1 cellular context compared by ENCODE assay signal in the genomic region with DNA sequence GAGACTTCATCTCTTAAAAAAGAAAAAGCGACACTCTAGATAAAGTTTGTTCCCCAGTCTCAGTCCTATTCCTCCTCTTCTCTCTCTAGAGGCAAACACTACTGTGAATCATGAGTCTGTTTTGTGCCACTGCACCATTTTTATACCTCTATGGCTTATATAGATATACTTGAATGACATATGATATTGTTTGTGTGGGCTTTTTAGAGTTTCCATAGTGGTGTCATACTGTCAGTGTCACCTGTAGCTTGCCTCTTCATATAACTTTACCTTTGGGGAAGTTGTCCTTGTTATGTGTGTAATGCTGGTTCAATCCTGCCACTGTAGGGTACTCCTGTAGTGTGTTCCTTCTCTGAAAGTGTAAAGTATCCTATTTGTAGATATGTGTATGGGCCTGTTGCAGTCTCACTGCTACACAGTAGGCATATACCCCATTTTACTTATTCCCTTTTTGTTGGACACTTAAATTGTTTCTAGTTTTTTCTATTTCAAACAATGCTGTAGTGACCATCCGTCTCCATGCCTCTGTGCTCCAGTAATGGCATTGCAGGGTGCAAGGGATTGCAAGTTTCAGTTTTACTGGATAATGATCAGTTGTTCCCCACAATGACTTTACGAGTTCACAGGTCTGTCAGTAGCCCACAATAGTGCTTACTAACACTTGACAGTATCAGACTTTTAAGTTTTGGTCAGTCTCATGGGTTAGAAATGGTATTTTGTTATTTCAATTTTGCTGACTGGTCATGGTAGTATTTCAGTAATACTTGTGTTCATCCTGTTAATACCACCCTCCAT.
A peak's percentile ranks its signal among the peaks of the same experiment; 100 is the strongest.
TF ChIP-seq lines count a peak whose summit lies in the region.

No MANE protein-coding gene starts in this region.

TF ChIP-seq in K562, 482 proteins besides CTCF, POLR2A, EP300 and RAD21 (continued from another document and continues in another):
- TF ChIP-seq, protein P1, sequence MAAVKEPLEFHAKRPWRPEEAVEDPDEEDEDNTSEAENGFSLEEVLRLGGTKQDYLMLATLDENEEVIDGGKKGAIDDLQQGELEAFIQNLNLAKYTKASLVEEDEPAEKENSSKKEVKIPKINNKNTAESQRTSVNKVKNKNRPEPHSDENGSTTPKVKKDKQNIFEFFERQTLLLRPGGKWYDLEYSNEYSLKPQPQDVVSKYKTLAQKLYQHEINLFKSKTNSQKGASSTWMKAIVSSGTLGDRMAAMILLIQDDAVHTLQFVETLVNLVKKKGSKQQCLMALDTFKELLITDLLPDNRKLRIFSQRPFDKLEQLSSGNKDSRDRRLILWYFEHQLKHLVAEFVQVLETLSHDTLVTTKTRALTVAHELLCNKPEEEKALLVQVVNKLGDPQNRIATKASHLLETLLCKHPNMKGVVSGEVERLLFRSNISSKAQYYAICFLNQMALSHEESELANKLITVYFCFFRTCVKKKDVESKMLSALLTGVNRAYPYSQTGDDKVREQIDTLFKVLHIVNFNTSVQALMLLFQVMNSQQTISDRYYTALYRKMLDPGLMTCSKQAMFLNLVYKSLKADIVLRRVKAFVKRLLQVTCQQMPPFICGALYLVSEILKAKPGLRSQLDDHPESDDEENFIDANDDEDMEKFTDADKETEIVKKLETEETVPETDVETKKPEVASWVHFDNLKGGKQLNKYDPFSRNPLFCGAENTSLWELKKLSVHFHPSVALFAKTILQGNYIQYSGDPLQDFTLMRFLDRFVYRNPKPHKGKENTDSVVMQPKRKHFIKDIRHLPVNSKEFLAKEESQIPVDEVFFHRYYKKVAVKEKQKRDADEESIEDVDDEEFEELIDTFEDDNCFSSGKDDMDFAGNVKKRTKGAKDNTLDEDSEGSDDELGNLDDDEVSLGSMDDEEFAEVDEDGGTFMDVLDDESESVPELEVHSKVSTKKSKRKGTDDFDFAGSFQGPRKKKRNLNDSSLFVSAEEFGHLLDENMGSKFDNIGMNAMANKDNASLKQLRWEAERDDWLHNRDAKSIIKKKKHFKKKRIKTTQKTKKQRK (IDR thresholded peaks at IDR 0.05; ENCODE audit: borderline replicate concordance, low read depth, low read length): no peak
- TF ChIP-seq SAFB (IDR thresholded peaks at IDR 0.05; ENCODE audit: borderline replicate concordance, low read depth, low read length) (no peak), NFRKB (IDR thresholded peaks at IDR 0.05; ENCODE audit: low read depth) (no peak), ZNF232 (CRISPR knock-in tag; IDR thresholded peaks at IDR 0.05) (no peak), ZKSCAN3 (CRISPR knock-in tag; IDR thresholded peaks at IDR 0.05) (no peak), SMAD4 (CRISPR knock-in tag; conservative IDR thresholded peaks at IDR 0.05) (no peak), MYNN (IDR thresholded peaks at IDR 0.05) (no peak), MYNN (CRISPR knock-in tag; IDR thresholded peaks at IDR 0.05) (no peak), STAT5A (IDR thresholded peaks at IDR 0.05; ENCODE audit: borderline replicate concordance, low read length) (no peak), ZNF124 (CRISPR knock-in tag; IDR thresholded peaks at IDR 0.05) (no peak), DNMT1 (IDR thresholded peaks at IDR 0.05) (no peak), ILK (tag; IDR thresholded peaks at IDR 0.05; ENCODE audit: borderline replicate concordance, low read depth) (no peak), NCOR1 (IDR thresholded peaks at IDR 0.05) (no peak), ARID2 (IDR thresholded peaks at IDR 0.05) (no peak), DDX20 (tag; IDR thresholded peaks at IDR 0.05; ENCODE audit: low read depth) (no peak), ZFX (CRISPR knock-in tag; IDR thresholded peaks at IDR 0.05) (no peak), TRIM28 (IDR thresholded peaks at IDR 0.05) (no peak), CHD2 (IDR thresholded peaks at IDR 0.05; ENCODE audit: low read depth, low read length) (no peak), VEZF1 (CRISPR knock-in tag; IDR thresholded peaks at IDR 0.05) (no peak), ZC3H8 (IDR thresholded peaks at IDR 0.05) (no peak), ZNF224 (CRISPR knock-in tag; IDR thresholded peaks at IDR 0.05) (no peak), FOXA3 (CRISPR knock-in tag; conservative IDR thresholded peaks at IDR 0.05 in 1 of 2, IDR thresholded peaks at IDR 0.05 in 1 of 2) (no peak), RCOR1 (IDR thresholded peaks at IDR 0.05; ENCODE audit: borderline replicate concordance in 1 of 2, low read depth in 2 of 2, low read length in 2 of 2) (0 out of 4 replicates have a peak, but pooled peaks of 1 of the 2 experiments have one; percentile 21), ZNF830 (CRISPR knock-in tag; IDR thresholded peaks at IDR 0.05) (no peak), NBN (IDR thresholded peaks at IDR 0.05; ENCODE audit: low read depth) (peak; percentile 54; the same call in 1 of the 2 replicates), REST (CRISPR knock-in tag; IDR thresholded peaks at IDR 0.05; ENCODE audit: low read depth) (no peak), BACH1 (tag; IDR thresholded peaks at IDR 0.05) (peak; percentile 56; the same call in 1 of the 2 replicates), PREB (CRISPR knock-in tag; IDR thresholded peaks at IDR 0.05) (no peak), LEF1 (IDR thresholded peaks at IDR 0.05) (peak; percentile 78; the same call in 1 of the 2 replicates), ZNF133 (CRISPR knock-in tag; IDR thresholded peaks at IDR 0.05) (no peak), MIER1 (IDR thresholded peaks at IDR 0.05; ENCODE audit: low read depth) (no peak), CSDE1 (IDR thresholded peaks at IDR 0.05) (no peak), SIX5 (IDR thresholded peaks at IDR 0.05; ENCODE audit: borderline replicate concordance in 1 of 2, insufficient read depth in 1 of 2, low read depth in 1 of 2, low read length in 2 of 2) (no peak), L3MBTL2 (IDR thresholded peaks at IDR 0.05) (no peak), ZNF583 (CRISPR knock-in tag; IDR thresholded peaks at IDR 0.05) (no peak), DPF2 (IDR thresholded peaks at IDR 0.05) (peak; percentile 89), NUFIP1 (IDR thresholded peaks at IDR 0.05; ENCODE audit: partially characterized antibody) (no peak), TCF3 (CRISPR knock-in tag; IDR thresholded peaks at IDR 0.05) (no peak), CCNT2 (IDR thresholded peaks at IDR 0.05; ENCODE audit: borderline replicate concordance, extremely low read depth, insufficient read length, low read depth, low read length) (no peak), RBBP5 (IDR thresholded peaks at IDR 0.05; ENCODE audit: borderline replicate concordance, insufficient read depth, low read length, poor library complexity, severe bottlenecking) (no peak), SMARCC2 (IDR thresholded peaks at IDR 0.05; ENCODE audit: low read depth) (peak; percentile 29; the same call in 1 of the 2 replicates), FOXJ3 (CRISPR knock-in tag; IDR thresholded peaks at IDR 0.05) (no peak), HMG20B (CRISPR knock-in tag; IDR thresholded peaks at IDR 0.05) (no peak), ZNF12 (CRISPR knock-in tag; IDR thresholded peaks at IDR 0.05) (no peak), POLR3G (IDR thresholded peaks at IDR 0.05; ENCODE audit: extremely low read depth, insufficient read length, insufficient replicate concordance) (no peak), BDP1 (IDR thresholded peaks at IDR 0.05; ENCODE audit: insufficient read depth, insufficient read length) (no peak), ZNF75A (CRISPR knock-in tag; IDR thresholded peaks at IDR 0.05) (no peak), SNRNP70 (optimal IDR thresholded peaks at IDR 0.05; ENCODE audit: low read depth, low read length) (no peak)
- TF ChIP-seq, protein P2, sequence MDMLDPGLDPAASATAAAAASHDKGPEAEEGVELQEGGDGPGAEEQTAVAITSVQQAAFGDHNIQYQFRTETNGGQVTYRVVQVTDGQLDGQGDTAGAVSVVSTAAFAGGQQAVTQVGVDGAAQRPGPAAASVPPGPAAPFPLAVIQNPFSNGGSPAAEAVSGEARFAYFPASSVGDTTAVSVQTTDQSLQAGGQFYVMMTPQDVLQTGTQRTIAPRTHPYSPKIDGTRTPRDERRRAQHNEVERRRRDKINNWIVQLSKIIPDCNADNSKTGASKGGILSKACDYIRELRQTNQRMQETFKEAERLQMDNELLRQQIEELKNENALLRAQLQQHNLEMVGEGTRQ (CRISPR knock-in tag; IDR thresholded peaks at IDR 0.05): no peak
- TF ChIP-seq, protein P3, sequence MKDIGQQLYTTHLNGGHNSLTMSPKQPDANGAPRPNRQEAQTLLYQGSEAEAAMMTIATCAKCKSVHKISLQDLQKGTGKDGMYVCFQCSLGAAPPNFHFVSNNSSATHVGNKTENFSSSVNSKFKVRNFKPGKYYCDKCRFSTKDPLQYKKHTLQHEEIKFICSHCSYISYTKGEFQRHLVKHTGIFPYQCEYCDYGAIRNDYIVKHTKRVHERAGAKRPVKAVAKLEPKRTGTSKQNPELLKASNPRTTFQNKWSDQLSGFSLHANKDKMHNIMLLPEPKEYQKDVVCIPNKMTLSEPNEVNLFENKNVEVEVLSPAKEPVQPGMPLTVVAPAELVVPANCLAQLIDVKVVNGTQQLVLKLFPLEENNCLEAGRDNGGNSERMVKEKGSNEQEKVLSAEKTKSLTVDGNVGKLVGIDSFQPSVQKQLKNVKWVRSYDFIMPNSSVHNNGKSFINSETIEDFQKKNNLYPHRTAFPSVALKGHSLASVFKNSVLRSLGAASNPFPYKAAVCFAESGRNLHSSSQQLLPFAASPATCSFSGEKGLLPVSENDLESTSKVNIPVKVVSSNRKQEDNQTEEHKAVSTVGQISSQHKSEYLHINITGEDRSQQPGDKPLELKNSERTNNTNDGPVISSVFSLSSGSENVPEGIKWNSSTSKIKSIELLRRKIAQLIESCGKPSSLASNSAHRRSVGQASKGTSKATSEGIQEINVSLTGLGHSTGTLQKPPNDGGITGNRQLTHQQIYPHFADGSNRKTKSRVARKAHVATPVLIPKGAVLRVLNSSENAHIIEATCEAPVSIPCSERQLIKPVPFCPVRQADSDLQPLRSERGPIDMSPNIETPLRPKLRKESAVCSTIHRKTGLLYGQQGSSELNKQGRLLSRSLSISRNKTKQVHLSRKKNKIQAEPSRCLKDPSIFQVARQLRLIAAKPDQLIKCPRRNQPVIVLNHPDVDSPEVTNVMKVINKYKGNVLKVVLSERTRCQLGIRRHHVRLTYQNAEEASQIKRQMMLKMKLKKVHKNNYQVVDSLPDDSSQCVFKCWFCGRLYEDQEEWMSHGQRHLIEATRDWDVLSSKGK (CRISPR knock-in tag; IDR thresholded peaks at IDR 0.05): no peak
- TF ChIP-seq, protein P4, sequence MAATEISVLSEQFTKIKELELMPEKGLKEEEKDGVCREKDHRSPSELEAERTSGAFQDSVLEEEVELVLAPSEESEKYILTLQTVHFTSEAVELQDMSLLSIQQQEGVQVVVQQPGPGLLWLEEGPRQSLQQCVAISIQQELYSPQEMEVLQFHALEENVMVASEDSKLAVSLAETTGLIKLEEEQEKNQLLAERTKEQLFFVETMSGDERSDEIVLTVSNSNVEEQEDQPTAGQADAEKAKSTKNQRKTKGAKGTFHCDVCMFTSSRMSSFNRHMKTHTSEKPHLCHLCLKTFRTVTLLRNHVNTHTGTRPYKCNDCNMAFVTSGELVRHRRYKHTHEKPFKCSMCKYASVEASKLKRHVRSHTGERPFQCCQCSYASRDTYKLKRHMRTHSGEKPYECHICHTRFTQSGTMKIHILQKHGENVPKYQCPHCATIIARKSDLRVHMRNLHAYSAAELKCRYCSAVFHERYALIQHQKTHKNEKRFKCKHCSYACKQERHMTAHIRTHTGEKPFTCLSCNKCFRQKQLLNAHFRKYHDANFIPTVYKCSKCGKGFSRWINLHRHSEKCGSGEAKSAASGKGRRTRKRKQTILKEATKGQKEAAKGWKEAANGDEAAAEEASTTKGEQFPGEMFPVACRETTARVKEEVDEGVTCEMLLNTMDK (IDR thresholded peaks at IDR 0.05; ENCODE audit: borderline replicate concordance, insufficient read depth, low read depth, low read length, poor library complexity, severe bottlenecking): no peak
